8 cellular contexts compared by ENCODE assay signal in genomic region chr11:78000193-78000592, GRCh38. TPM values are rescaled to one million over a fixed set of nuclear protein-coding genes. Genes with fewer than 3 reads are reported as not detected.
DNase-seq lines count a peak whose midpoint lies in the region; ATAC-seq, FAIRE-seq and TF ChIP-seq lines count a peak whose summit lies in the region.

No MANE protein-coding gene starts in this region.

- no peaks in the 10 kb centered on the region for H3K36me3 ChIP-seq in small intestine (ENCODE audit: control insufficient read depth in 2 of 2, insufficient read depth in 2 of 2, low read length in 2 of 2)

- ATAC-seq in CD4-positive, alpha-beta T cell (ENCODE audit: poor library complexity): peak; percentile 77
- ATAC-seq in GM19452 (IDR thresholded peaks at IDR 0.05; ENCODE audit: unreplicated experiment): peak; percentile 66
- peak; percentile 59 to 70 for ATAC-seq in right cardiac atrium
- no peak for ATAC-seq in HG02870 (IDR thresholded peaks at IDR 0.05; ENCODE audit: unreplicated experiment)

- H3K9me3 ChIP-seq in CD4-positive, alpha-beta T cell (ENCODE audit: control insufficient read depth, low read length): no peaks in the 10 kb centered on the region
- no peaks in the 10 kb centered on the region for H3K9me3 ChIP-seq in right cardiac atrium (ENCODE audit: control insufficient read depth, low read length)
- H3K9me3 ChIP-seq in small intestine (ENCODE audit: control insufficient read depth, low read depth): no peaks in the 10 kb centered on the region

- H3K4me3 Mint-ChIP-seq in CD4-positive, alpha-beta T cell: no peak overlapping the region

- no peaks in the 10 kb centered on the region for H3K36me3 Mint-ChIP-seq in CD4-positive, alpha-beta T cell (ENCODE audit: low read depth)

- POLR2A ChIA-PET in CD4-positive, alpha-beta T cell (lab: Charles Lee): no interaction called here

- no peak for FAIRE-seq in small intestine (lab: Jason Lieb, UNC)

- peaks cover 2% of the 10 kb centered on the region for H3K4me1 Mint-ChIP-seq in CD4-positive, alpha-beta T cell (ENCODE audit: low read depth)

- H3K27ac ChIP-seq in CD4-positive, alpha-beta T cell (ENCODE audit: low read depth, low read length): no peak overlapping the region
- H3K27ac ChIP-seq in right cardiac atrium (ENCODE audit: low read length): no peak overlapping the region
- no peak overlapping the region for H3K27ac ChIP-seq in small intestine (ENCODE audit: low read depth in 1 of 2, low read length in 1 of 2)

- intact Hi-C loops in CD4-positive, alpha-beta T cell (cut with DNase I, micrococcal nuclease): loop anchor here (1.0 to 5.0 kb wide), 3 partner anchors 223 to 562 kb away; no protein-coding TSS in a partner anchor
- intact Hi-C loops in right cardiac atrium (cut with DNase I): no loop called here

- WGBS in right cardiac atrium: 0% methylated on average over 1 of the region's 1 CpG
- WGBS in small intestine, 3 donors: 0 to 6% (median 0%) methylated on average over 1 of the region's 1 CpG

- CTCF ChIA-PET in CD4-positive, alpha-beta T cell (lab: Charles Lee): interaction anchor here (0.7 kb wide), 1 partner anchor 26 kb away, joined by 3 read pairs; no protein-coding TSS in a partner anchor

- H3K4me1 ChIP-seq in right cardiac atrium (ENCODE audit: control insufficient read depth, insufficient read depth, low read length) (no peaks in the 10 kb centered on the region), small intestine (ENCODE audit: control insufficient read depth in 2 of 2, insufficient read depth in 1 of 2, low read depth in 1 of 2, low read length in 1 of 2) (no peaks in the 10 kb centered on the region)

- no peak overlapping the region for H3K27ac Mint-ChIP-seq in CD4-positive, alpha-beta T cell

- no peaks in the 10 kb centered on the region for H3K9me3 Mint-ChIP-seq in CD4-positive, alpha-beta T cell

- peak; percentile 63 for TF ChIP-seq CTCF in CD4-positive, alpha-beta T cell (IDR thresholded peaks at IDR 0.05)
- peak; percentile 87 for TF ChIP-seq CTCF in NB4 (IDR thresholded peaks at IDR 0.05; ENCODE audit: low read depth, low read length)

- peak in 8 of 10 experiments; percentile 10 to 38 (median 13) for DNase-seq in CD4-positive, alpha-beta T cell
- DNase-seq in NB4 (ENCODE audit: low read depth) (peak; percentile 80), SHP77 treated with DMSO at 0.1 percent for 48 hours (lab: John Stamatoyannopoulos, UW) (peak; percentile 74), amniotic epithelial cell (ENCODE audit: low read depth) (peak; percentile 81), right cardiac atrium (peak in 1 of 3 donors; percentile 23), small intestine (peak; percentile 71)

- TF ChIP-seq POLR2A in NB4 (IDR thresholded peaks at IDR 0.05; ENCODE audit: extremely low read depth, insufficient read length): no peak

- H3K27me3 Mint-ChIP-seq in CD4-positive, alpha-beta T cell: no peaks in the 10 kb centered on the region

- H3K27me3 ChIP-seq in CD4-positive, alpha-beta T cell (ENCODE audit: control insufficient read depth, insufficient read depth, low read length): no peaks in the 10 kb centered on the region
- H3K27me3 ChIP-seq in right cardiac atrium (ENCODE audit: control insufficient read depth, insufficient read depth) (no peaks in the 10 kb centered on the region), small intestine (ENCODE audit: control insufficient read depth in 2 of 2, insufficient read depth in 2 of 2, low read length in 2 of 2) (no peaks in the 10 kb centered on the region)

- H3K4me3 ChIP-seq in NB4 (ENCODE audit: low read depth, low read length): no peak overlapping the region
- H3K4me3 ChIP-seq in right cardiac atrium (ENCODE audit: low read length): no peak overlapping the region
- no peak overlapping the region for H3K4me3 ChIP-seq in small intestine (ENCODE audit: low read depth in 1 of 2, low read length in 2 of 2)

RNA-seq across cellular contexts. Expression of gene INTS4, which starts 5.7 kb away (rescaled TPM):
- total RNA-seq in CD4-positive, alpha-beta T cell: 10 to 100 TPM; 46.5 to 49.2 TPM
- 10 to 100 TPM; 14.1 to 15.3 (median 14.9) TPM for total RNA-seq in right cardiac atrium
- polyA plus RNA-seq in right cardiac atrium (9.3 TPM), small intestine (10 to 100 TPM; 15.1 to 23.5 (median 17.2) TPM)

RNA-seq across cellular contexts. Expression of gene KCTD14, which starts 22.9 kb away (rescaled TPM):
- total RNA-seq in CD4-positive, alpha-beta T cell: under 1 TPM in 1 of 2 experiments, not detected in 1; 0.34 TPM
- total RNA-seq in right cardiac atrium: under 1 TPM in 3 of 4 donors, not detected in 1; 0.43 to 0.56 (median 0.45) TPM
- polyA plus RNA-seq in right cardiac atrium: 0.36 TPM
- 10 to 100 TPM in 1 of 3 donors, 1 to 10 TPM in 2; 4.9 to 11.1 (median 5.4) TPM for polyA plus RNA-seq in small intestine

Comparison
In these comparisons a context has a peak if more than half of its experiments do, and no peak if none do; other contexts are left out.
1. intact Hi-C loops: an anchor here in CD4-positive, alpha-beta T cell (1.0 to 5.0 kb wide); none called in right cardiac atrium.